Comparison of ENCODE assay signal across 1 cellular context in the genomic region with DNA sequence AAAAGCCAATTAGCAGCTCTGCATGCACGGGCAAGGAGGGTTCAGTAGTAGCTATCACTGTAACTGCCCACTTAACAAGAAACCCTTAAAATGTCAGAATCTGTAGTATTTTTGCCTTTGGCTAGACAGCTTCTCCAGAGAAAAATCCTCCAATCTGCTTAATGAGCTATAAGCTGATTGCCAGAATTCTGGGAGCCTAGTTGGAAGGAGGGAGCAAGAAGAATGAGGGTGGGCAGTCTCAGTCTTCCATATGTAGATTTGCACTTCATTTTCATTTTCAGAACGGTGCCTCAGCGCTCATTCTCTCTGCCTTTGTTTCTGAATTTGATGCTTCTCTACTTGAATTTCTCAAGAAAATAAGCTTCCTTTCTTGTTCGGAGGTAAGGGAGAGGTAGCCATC.
TF ChIP-seq lines count a peak whose summit lies in the region.

No MANE protein-coding gene starts in this region.

TF ChIP-seq in WTC11, 78 proteins besides CTCF, POLR2A, EP300 and RAD21 (continued from another document):
- TF ChIP-seq, protein P1, sequence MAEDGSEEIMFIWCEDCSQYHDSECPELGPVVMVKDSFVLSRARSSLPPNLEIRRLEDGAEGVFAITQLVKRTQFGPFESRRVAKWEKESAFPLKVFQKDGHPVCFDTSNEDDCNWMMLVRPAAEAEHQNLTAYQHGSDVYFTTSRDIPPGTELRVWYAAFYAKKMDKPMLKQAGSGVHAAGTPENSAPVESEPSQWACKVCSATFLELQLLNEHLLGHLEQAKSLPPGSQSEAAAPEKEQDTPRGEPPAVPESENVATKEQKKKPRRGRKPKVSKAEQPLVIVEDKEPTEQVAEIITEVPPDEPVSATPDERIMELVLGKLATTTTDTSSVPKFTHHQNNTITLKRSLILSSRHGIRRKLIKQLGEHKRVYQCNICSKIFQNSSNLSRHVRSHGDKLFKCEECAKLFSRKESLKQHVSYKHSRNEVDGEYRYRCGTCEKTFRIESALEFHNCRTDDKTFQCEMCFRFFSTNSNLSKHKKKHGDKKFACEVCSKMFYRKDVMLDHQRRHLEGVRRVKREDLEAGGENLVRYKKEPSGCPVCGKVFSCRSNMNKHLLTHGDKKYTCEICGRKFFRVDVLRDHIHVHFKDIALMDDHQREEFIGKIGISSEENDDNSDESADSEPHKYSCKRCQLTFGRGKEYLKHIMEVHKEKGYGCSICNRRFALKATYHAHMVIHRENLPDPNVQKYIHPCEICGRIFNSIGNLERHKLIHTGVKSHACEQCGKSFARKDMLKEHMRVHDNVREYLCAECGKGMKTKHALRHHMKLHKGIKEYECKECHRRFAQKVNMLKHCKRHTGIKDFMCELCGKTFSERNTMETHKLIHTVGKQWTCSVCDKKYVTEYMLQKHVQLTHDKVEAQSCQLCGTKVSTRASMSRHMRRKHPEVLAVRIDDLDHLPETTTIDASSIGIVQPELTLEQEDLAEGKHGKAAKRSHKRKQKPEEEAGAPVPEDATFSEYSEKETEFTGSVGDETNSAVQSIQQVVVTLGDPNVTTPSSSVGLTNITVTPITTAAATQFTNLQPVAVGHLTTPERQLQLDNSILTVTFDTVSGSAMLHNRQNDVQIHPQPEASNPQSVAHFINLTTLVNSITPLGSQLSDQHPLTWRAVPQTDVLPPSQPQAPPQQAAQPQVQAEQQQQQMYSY (CRISPR knock-in tag; IDR thresholded peaks at IDR 0.05): no peak
- TF ChIP-seq AR (CRISPR knock-in tag; IDR thresholded peaks at IDR 0.05) (no peak), NFATC4 (CRISPR knock-in tag; IDR thresholded peaks at IDR 0.05) (no peak), E2F4 (CRISPR knock-in tag; IDR thresholded peaks at IDR 0.05; ENCODE audit: borderline replicate concordance, low read depth) (no peak), ZNF121 (CRISPR knock-in tag; IDR thresholded peaks at IDR 0.05) (no peak), CREM (CRISPR knock-in tag; IDR thresholded peaks at IDR 0.05) (no peak)
TF ChIP-seq in WTC11: peak in this region for 0.
